18 cellular contexts compared by ENCODE assay signal in genomic region chr1:26044971-26045711, GRCh38. TPM values are rescaled to one million over a fixed set of nuclear protein-coding genes. Genes with fewer than 3 reads are reported as not detected.
DNase-seq lines count a peak whose midpoint lies in the region; ATAC-seq, FAIRE-seq and TF ChIP-seq lines count a peak whose summit lies in the region.
"Had no signal": no experiment of that assay in that cellular context is flagged by ENCODE, and none has a peak within 500 bp of the region (broad histone marks: within the 10 kb centered on the region; RNA-seq: fewer than 3 reads in every experiment).

No MANE protein-coding gene starts in this region.

- H3K27me3 Mint-ChIP-seq in chondrocyte (ENCODE audit: low read depth) = peaks cover 50% of the 10 kb centered on the region

- H2AFZ ChIP-seq in SK-N-SH (ENCODE audit: low read depth) = no peak overlapping the region

- no peak overlapping the region for H3K27ac Mint-ChIP-seq in chondrocyte (ENCODE audit: unreplicated experiment)
- H3K27ac Mint-ChIP-seq: CD4-positive, alpha-beta T cell had no signal

- TF ChIP-seq EP300 in SK-N-SH (IDR thresholded peaks at IDR 0.05; ENCODE audit: borderline replicate concordance in 1 of 2, low read depth in 1 of 2, low read length in 1 of 2) = no peak

- H3K36me3 Mint-ChIP-seq in chondrocyte (ENCODE audit: low read depth) = no peaks in the 10 kb centered on the region

- H3K9me3 ChIP-seq in SK-N-SH (no peaks in the 10 kb centered on the region), kidney (ENCODE audit: control insufficient read depth in 1 of 2, low read length in 2 of 2) (no peaks in the 10 kb centered on the region), skeletal muscle tissue (ENCODE audit: control insufficient read depth in 3 of 3, low read length in 3 of 3) (no peaks in the 10 kb centered on the region)
- H3K9me3 ChIP-seq: ascending aorta had no signal

- 37% methylated on average over 16 of the region's 29 CpGs for WGBS in SK-N-SH (ENCODE audit: low lambda C conversion rate)

- no peaks in the 10 kb centered on the region for H4K20me1 ChIP-seq in SK-N-SH (ENCODE audit: insufficient read depth)

- peaks cover 72% of the 10 kb centered on the region for H3K27me3 ChIP-seq in SK-N-SH (ENCODE audit: insufficient read depth)
- H3K27me3 ChIP-seq in skeletal muscle tissue (ENCODE audit: control insufficient read depth in 3 of 3, insufficient read depth in 3 of 3, low read length in 3 of 3) = peaks cover 8 to 22% (median 18%) of the 10 kb centered on the region in 3 donors

- H3K4me1 ChIP-seq in SK-N-SH (ENCODE audit: control insufficient read depth in 1 of 2, insufficient read depth in 2 of 2, low read depth in 1 of 2, low read length in 1 of 2) (no peaks in the 10 kb centered on the region; a peak in 1 of 4 replicates), kidney (ENCODE audit: control insufficient read depth in 1 of 2, insufficient read depth in 1 of 2, low read depth in 1 of 2, low read length in 2 of 2) (peaks cover 8 to 10% of the 10 kb centered on the region in 2 donors), skeletal muscle tissue (ENCODE audit: control insufficient read depth in 3 of 3, insufficient read depth in 3 of 3, low read length in 3 of 3) (peaks cover 0 to 43% (median 39%) of the 10 kb centered on the region in 3 donors)
- H3K4me1 ChIP-seq: ascending aorta had no signal

- TF ChIP-seq CTCF in SK-N-SH (IDR thresholded peaks at IDR 0.05) (no peak), chondrocyte (IDR thresholded peaks at IDR 0.05) (no peak), kidney (IDR thresholded peaks at IDR 0.05; ENCODE audit: borderline replicate concordance, extremely low read depth, insufficient read depth) (no peak)

- H3F3A ChIP-seq in SK-N-SH (replicated peaks; ENCODE audit: insufficient read depth) = no peaks in the 10 kb centered on the region

- no peak overlapping the region for H3K27ac ChIP-seq in SK-N-SH (ENCODE audit: low read depth in 2 of 2, low read length in 1 of 2)
- peak overlapping the region; percentile 28 to 72 for H3K27ac ChIP-seq in kidney (ENCODE audit: low read depth in 2 of 2, low read length in 2 of 2)
- H3K27ac ChIP-seq in skeletal muscle tissue (ENCODE audit: low read depth, low read length) = peak overlapping the region; percentile 25
- H3K27ac ChIP-seq: ascending aorta had no signal

- no peak for TF ChIP-seq RAD21 in SK-N-SH (IDR thresholded peaks at IDR 0.05; ENCODE audit: low read length)

- peak overlapping the region; percentile 50 for H3K4me3 Mint-ChIP-seq in chondrocyte (ENCODE audit: unreplicated experiment)
- H3K4me3 Mint-ChIP-seq: CD4-positive, alpha-beta T cell had no signal

- CTCF ChIA-PET in SK-N-SH (lab: Yijun Ruan, JAX) = interaction anchor here (0.6 to 4.1 kb wide), 9 partner anchors 9 to 241 kb away, joined by 3 to 19 read pairs (median 3); partner anchors contain the start of gene ZNF593

- H3K4me3 ChIP-seq in SK-N-SH (ENCODE audit: low read depth in 2 of 2, low read length in 1 of 2) = no peak overlapping the region
- H3K4me3 ChIP-seq in kidney (ENCODE audit: low read length in 2 of 2) = peak overlapping the region; percentile 64 to 72
- H3K4me3 ChIP-seq in skeletal muscle tissue (ENCODE audit: low read length in 3 of 3) = peak overlapping the region in 1 of 3 donors; percentile 54

- no peaks in the 10 kb centered on the region for H3K9me3 Mint-ChIP-seq in chondrocyte (ENCODE audit: low read depth)
- H3K9me3 Mint-ChIP-seq: CD4-positive, alpha-beta T cell had no signal

- ATAC-seq in SK-N-SH treated with all-trans-retinoic acid at 6 μM for 48 hours = no peak
- ATAC-seq: stimulated activated naive CD8-positive, alpha-beta T cell treated with anti-CD3 and anti-CD28 coated beads, Interleukin-15, Interleukin-2, amounts not matched to agents 100 U/mL and 50 U/mL, for 24 hours had no signal

- H3K9me2 ChIP-seq in SK-N-SH = no peaks in the 10 kb centered on the region

- H3K4me2 ChIP-seq in SK-N-SH = no peak overlapping the region

- FAIRE-seq in kidney (lab: Jason Lieb, UNC) = no peak
- no peak for FAIRE-seq in urothelium cell line (lab: Jason Lieb, UNC)
- FAIRE-seq: G401.6, keratinocyte, RCC 7860 had no signal

- H3K9ac ChIP-seq in SK-N-SH (no peak overlapping the region), kidney (ENCODE audit: low read length in 2 of 2) (peak overlapping the region in 1 of 2 donors; percentile 36), skeletal muscle tissue (ENCODE audit: low read depth in 1 of 3, low read length in 3 of 3) (peak overlapping the region in 1 of 3 donors; percentile 74)

- H3K4me1 Mint-ChIP-seq in chondrocyte (ENCODE audit: low read depth) = peaks cover 7% of the 10 kb centered on the region

- intact Hi-C loops in kidney (cut with DNase I) = no loop called here

- H3K36me3 ChIP-seq in SK-N-SH (replicated peaks in 1 of 2; ENCODE audit: control insufficient read depth in 1 of 2, insufficient read depth in 2 of 2, low read length in 1 of 2) (no peaks in the 10 kb centered on the region), kidney (ENCODE audit: control insufficient read depth in 1 of 2, insufficient read depth in 2 of 2, low read length in 2 of 2) (peaks cover 0 to 5% of the 10 kb centered on the region in 2 donors), skeletal muscle tissue (ENCODE audit: control insufficient read depth in 3 of 3, insufficient read depth in 3 of 3, low read length in 3 of 3) (no peaks in the 10 kb centered on the region)
- H3K36me3 ChIP-seq: ascending aorta had no signal

- POLR2A ChIA-PET in SK-N-SH (lab: Yijun Ruan, JAX) = no interaction called here

- no peaks in the 10 kb centered on the region for H3K79me2 ChIP-seq in SK-N-SH (ENCODE audit: insufficient read depth)

- DNase-seq in SK-N-SH (peak; percentile 52), chondrocyte (ENCODE audit: low spot score) (no peak), kidney (no peak), urothelium cell line (ENCODE audit: low spot score) (no peak), islet precursor cell (no peak), medulla oblongata (ENCODE audit: extremely low spot score) (no peak)
- DNase-seq: activated CD4-positive, alpha-beta T cell treated with anti-CD3 and anti-CD28 coated beads for 4 hours; CD4-positive, alpha-beta T cell; stimulated activated naive CD8-positive, alpha-beta T cell treated with anti-CD3 and anti-CD28 coated beads, Interleukin-15, Interleukin-2, amounts not matched to agents 100 U/mL and 50 U/mL, for 24 hours; T-helper 1 cell had no signal

TF ChIP-seq in SK-N-SH, 30 proteins besides CTCF, POLR2A, EP300 and RAD21 (continues in another document):
- TF ChIP-seq JUND (IDR thresholded peaks at IDR 0.05) = no peak

TF ChIP-seq in SK-N-SH treated with all-trans-retinoic acid at 6 μM for 48 hours, 23 proteins besides CTCF, POLR2A, EP300 and RAD21 (continues in another document):
- no peak for TF ChIP-seq SNAI2 (CRISPR knock-in tag; IDR thresholded peaks at IDR 0.05)
- TF ChIP-seq OSR1 (CRISPR knock-in tag; IDR thresholded peaks at IDR 0.05) = no peak
- TF ChIP-seq, protein P1, sequence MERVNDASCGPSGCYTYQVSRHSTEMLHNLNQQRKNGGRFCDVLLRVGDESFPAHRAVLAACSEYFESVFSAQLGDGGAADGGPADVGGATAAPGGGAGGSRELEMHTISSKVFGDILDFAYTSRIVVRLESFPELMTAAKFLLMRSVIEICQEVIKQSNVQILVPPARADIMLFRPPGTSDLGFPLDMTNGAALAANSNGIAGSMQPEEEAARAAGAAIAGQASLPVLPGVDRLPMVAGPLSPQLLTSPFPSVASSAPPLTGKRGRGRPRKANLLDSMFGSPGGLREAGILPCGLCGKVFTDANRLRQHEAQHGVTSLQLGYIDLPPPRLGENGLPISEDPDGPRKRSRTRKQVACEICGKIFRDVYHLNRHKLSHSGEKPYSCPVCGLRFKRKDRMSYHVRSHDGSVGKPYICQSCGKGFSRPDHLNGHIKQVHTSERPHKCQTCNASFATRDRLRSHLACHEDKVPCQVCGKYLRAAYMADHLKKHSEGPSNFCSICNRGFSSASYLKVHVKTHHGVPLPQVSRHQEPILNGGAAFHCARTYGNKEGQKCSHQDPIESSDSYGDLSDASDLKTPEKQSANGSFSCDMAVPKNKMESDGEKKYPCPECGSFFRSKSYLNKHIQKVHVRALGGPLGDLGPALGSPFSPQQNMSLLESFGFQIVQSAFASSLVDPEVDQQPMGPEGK (CRISPR knock-in tag; IDR thresholded peaks at IDR 0.05; ENCODE audit: borderline replicate concordance) = no peak
- TF ChIP-seq PPARA (CRISPR knock-in tag; IDR thresholded peaks at IDR 0.05; ENCODE audit: borderline replicate concordance) = no peak

RNA-seq across cellular contexts. Expression of gene SLC30A2, which starts 0.8 kb away (rescaled TPM):
- polyA plus RNA-seq in SK-N-SH (2012; rRNA removed) (not detected in 2 replicates), kidney (ENCODE audit: insufficient read depth, low read depth, low replicate concordance) (26.8 TPM)
- polyA plus RNA-seq in SK-N-SH (2012; cell fraction: cytosol; rRNA removed) = not detected in 2 replicates
- polyA plus RNA-seq in SK-N-SH (2012; cell fraction: nucleus; rRNA removed) = not detected in 2 replicates
- total RNA-seq in chondrocyte (0.12 TPM in 1 of 3 replicates, not detected in the others), kidney (34.4 TPM), skeletal muscle tissue (under 0.01 TPM)
- total RNA-seq: A172; ascending aorta; CD4-positive, alpha-beta T cell; dermis blood vessel endothelial cell had no signal
- polyA plus RNA-seq: keratinocyte had no signal

RNA-seq across cellular contexts. Expression of gene TRIM63, which starts 22.3 kb away (rescaled TPM):
- polyA plus RNA-seq in SK-N-SH (2012; rRNA removed) (not detected in 2 replicates), kidney (ENCODE audit: insufficient read depth, low read depth, low replicate concordance) (3.3 TPM)
- not detected in 2 replicates for polyA plus RNA-seq in SK-N-SH (2012; cell fraction: cytosol; rRNA removed)
- 0.02 TPM in 1 of 2 replicates, not detected in the other for polyA plus RNA-seq in SK-N-SH (2012; cell fraction: nucleus; rRNA removed)
- total RNA-seq in chondrocyte (0.26 to 0.70 TPM in 2 of 3 replicates, not detected in the other), kidney (0.82 TPM), skeletal muscle tissue (30.3 TPM)
- total RNA-seq: A172; ascending aorta; CD4-positive, alpha-beta T cell; dermis blood vessel endothelial cell had no signal
- polyA plus RNA-seq: keratinocyte had no signal

RNA-seq across cellular contexts. Expression of gene EXTL1, which starts 23.6 kb away (rescaled TPM):
- polyA plus RNA-seq in SK-N-SH (2012; rRNA removed) (0.58 and 1.1 TPM in 2 replicates), kidney (ENCODE audit: insufficient read depth, low read depth, low replicate concordance) (0.45 TPM)
- 0.33 and 0.51 TPM in 2 replicates for polyA plus RNA-seq in SK-N-SH (2012; cell fraction: cytosol; rRNA removed)
- polyA plus RNA-seq in SK-N-SH (2012; cell fraction: nucleus; rRNA removed) = 3.7 and 3.8 TPM in 2 replicates
- total RNA-seq in chondrocyte (4.3 to 7.9 TPM (median 6.4 TPM) in 3 replicates), kidney (0.28 TPM), skeletal muscle tissue (0.52 TPM)
- total RNA-seq: A172; CD4-positive, alpha-beta T cell; dermis blood vessel endothelial cell had no signal

RNA-seq across cellular contexts. Expression of gene PAFAH2, which starts 47.3 kb away (rescaled TPM):
- polyA plus RNA-seq in SK-N-SH (2012; rRNA removed) = 10.8 and 16.0 TPM in 2 replicates
- polyA plus RNA-seq in SK-N-SH (2012; cell fraction: cytosol; rRNA removed) = 14.2 and 15.5 TPM in 2 replicates
- 10.1 and 13.5 TPM in 2 replicates for polyA plus RNA-seq in SK-N-SH (2012; cell fraction: nucleus; rRNA removed)
- 10.0 to 12.5 TPM (median 10.7 TPM) in 3 replicates for total RNA-seq in chondrocyte
- total RNA-seq in kidney = 23.5 TPM
- polyA plus RNA-seq in kidney (ENCODE audit: insufficient read depth, low read depth, low replicate concordance) = 21.0 TPM
- total RNA-seq in skeletal muscle tissue = 33.9 TPM

Comparison
In these comparisons a context has a peak if more than half of its experiments do, and no peak if none do; other contexts are left out.
1. H3K27ac ChIP-seq: peak in kidney (2 of 2) and skeletal muscle tissue (single experiment); none in SK-N-SH (0 of 2).
2. H3K4me3 ChIP-seq: peak in kidney (2 of 2); none in SK-N-SH (0 of 2).
3. RNA of gene SLC30A2, which starts 0.8 kb away (total RNA-seq): 34.4 TPM in kidney (single experiment); 0.12 TPM in chondrocyte and under 0.01 TPM in skeletal muscle tissue (single experiment); every median in the first group is over 10 times any median in the second.
4. RNA of gene TRIM63, which starts 22.3 kb away (total RNA-seq): 30.3 TPM in skeletal muscle tissue (single experiment); 0.82 TPM in kidney (single experiment) and 0.26 to 0.70 TPM in chondrocyte; every median in the first group is over 10 times any median in the second.